21 cellular contexts compared by ENCODE assay signal in genomic region chr10:3213758-3214545, GRCh38.
"Had no signal": no experiment of that assay in that cellular context is flagged by ENCODE, and none has a peak within 500 bp of the region (broad histone marks: within the 10 kb centered on the region; RNA-seq: fewer than 3 reads in every experiment).

No MANE protein-coding gene starts in this region.

- H3K36me3 Mint-ChIP-seq: activated naive CD8-positive, alpha-beta T cell treated with anti-CD3 and anti-CD28 coated beads for 36 hours; memory B cell; naive thymus-derived CD8-positive, alpha-beta T cell had no signal

- H3K9ac ChIP-seq: parathyroid adenoma had no signal

- H3K4me1 Mint-ChIP-seq: activated naive CD8-positive, alpha-beta T cell treated with anti-CD3 and anti-CD28 coated beads for 36 hours had no signal

- H3K4me3 ChIP-seq: tibial artery had no signal

- H3K36me3 ChIP-seq: tibial artery had no signal

- H3K4me1 ChIP-seq: parathyroid adenoma, tibial artery had no signal

- H3K27ac ChIP-seq: epithelial cell of prostate, foreskin keratinocyte, parathyroid adenoma, tibial artery, VCaP had no signal

- H3K9me3 ChIP-seq: tibial artery had no signal

- H3K27me3 ChIP-seq: foreskin keratinocyte, tibial artery had no signal

- H3K4me3 Mint-ChIP-seq: activated naive CD8-positive, alpha-beta T cell treated with anti-CD3 and anti-CD28 coated beads for 36 hours; activated T-helper 1 cell treated with anti-CD3 and anti-CD28 coated beads, Interleukin-12 subunit alpha, Interleukin-12 subunit beta, Interleukin-2, Interleukin-4 antibody, amounts not matched to agents 30 ng/mL and 10 ng/mL and 1 ng/mL, durations not matched to agents 14 hours and 24 hours and 36 hours; memory B cell; naive thymus-derived CD8-positive, alpha-beta T cell had no signal

- DNase-seq: activated CD4-positive, CD25-positive, alpha-beta regulatory T cell treated with anti-CD3 and anti-CD28 coated beads, Interleukin-2, amount 50 U/mL, for 72 hours; activated naive CD8-positive, alpha-beta T cell treated with anti-CD3 and anti-CD28 coated beads for 36 hours; amniotic stem cell; dermis blood vessel endothelial cell; effector memory CD4-positive, alpha-beta T cell; foreskin keratinocyte; glutamatergic neuron; hypothalamus; kidney; naive thymus-derived CD8-positive, alpha-beta T cell; stimulated activated CD4-positive, alpha-beta T cell treated with anti-CD3 and anti-CD28 coated beads, Interleukin-2, amount 100 ng/mL, for 24 hours; stimulated activated naive CD8-positive, alpha-beta T cell treated with anti-CD3 and anti-CD28 coated beads, Interleukin-15, Interleukin-2, amounts not matched to agents 100 U/mL and 50 U/mL, for 24 hours; substantia nigra; SW 1271; T-helper 2 cell; tibial artery had no signal

- ATAC-seq: foreskin keratinocyte; naive thymus-derived CD8-positive, alpha-beta T cell; stimulated activated naive CD8-positive, alpha-beta T cell treated with anti-CD3 and anti-CD28 coated beads, Interleukin-15, Interleukin-2, amounts not matched to agents 100 U/mL and 50 U/mL, for 24 hours had no signal

- H3K9me3 Mint-ChIP-seq: activated naive CD8-positive, alpha-beta T cell treated with anti-CD3 and anti-CD28 coated beads for 36 hours had no signal
